13 cellular contexts compared by ENCODE assay signal in genomic region chr1:5830771-5831599, GRCh38.
DNase-seq lines count a peak whose midpoint lies in the region; ATAC-seq lines count a peak whose summit lies in the region.
"Had no signal": no experiment of that assay in that cellular context is flagged by ENCODE, and none has a peak within 500 bp of the region (broad histone marks: within the 10 kb centered on the region; RNA-seq: fewer than 3 reads in every experiment).

No MANE protein-coding gene starts in this region.

- no peaks in the 10 kb centered on the region for H3K9me3 ChIP-seq in effector memory CD4-positive, alpha-beta T cell (ENCODE audit: control insufficient read depth, low read length)
- H3K9me3 ChIP-seq: Caco-2, esophagus muscularis mucosa, right lobe of liver had no signal

- H3K36me3 ChIP-seq in H7 (replicated peaks; ENCODE audit: control insufficient read depth, insufficient read depth, low read length): no peaks in the 10 kb centered on the region
- no peaks in the 10 kb centered on the region for H3K36me3 ChIP-seq in effector memory CD4-positive, alpha-beta T cell (ENCODE audit: control insufficient read depth, insufficient read depth, low read length)
- H3K36me3 ChIP-seq: esophagus muscularis mucosa, right lobe of liver had no signal

- H3K27ac ChIP-seq in effector memory CD4-positive, alpha-beta T cell (ENCODE audit: insufficient read depth, low read length, poor library complexity, severe bottlenecking): no peak overlapping the region
- H3K27ac ChIP-seq: esophagus muscularis mucosa, right lobe of liver had no signal

- peaks cover 4% of the 10 kb centered on the region for H3K27me3 ChIP-seq in H7 (ENCODE audit: control insufficient read depth, insufficient read depth, low read length)
- no peaks in the 10 kb centered on the region for H3K27me3 ChIP-seq in effector memory CD4-positive, alpha-beta T cell (replicated peaks; ENCODE audit: control insufficient read depth, insufficient read depth, low read length, poor library complexity, severe bottlenecking)
- H3K27me3 ChIP-seq: right lobe of liver had no signal

- H3K4me1 ChIP-seq in effector memory CD4-positive, alpha-beta T cell (ENCODE audit: control insufficient read depth, insufficient read depth, low read length, poor library complexity, severe bottlenecking): no peaks in the 10 kb centered on the region
- H3K4me1 ChIP-seq: Caco-2, esophagus muscularis mucosa, right lobe of liver had no signal

- no peaks in the 10 kb centered on the region for H3K36me3 Mint-ChIP-seq in T-cell
- H3K36me3 Mint-ChIP-seq: activated naive CD4-positive, alpha-beta T cell treated with anti-CD3 and anti-CD28 coated beads, Interleukin-2, amount 10 ng/mL, durations not matched to agents 7 days and 5 days had no signal

- no peak overlapping the region for H3K27ac Mint-ChIP-seq in T-cell
- H3K27ac Mint-ChIP-seq: activated naive CD4-positive, alpha-beta T cell treated with anti-CD3 and anti-CD28 coated beads, Interleukin-2, amount 10 ng/mL, durations not matched to agents 7 days and 5 days had no signal

- POLR2A ChIA-PET in T-cell (lab: Charles Lee): no interaction called here

- DNase-seq in DMS 273 treated with DMSO at 0.1 percent for 48 hours (lab: John Stamatoyannopoulos, UW): peak; percentile 7
- DNase-seq in H7: peak; percentile 97
- peak; percentile 19 for DNase-seq in OCI-M1 (lab: John Stamatoyannopoulos, UW)
- peak; percentile 90 for DNase-seq in iPS-NIHi11 (ENCODE audit: low spot score)
- no peak for DNase-seq in NCI-H2107 treated with DMSO at 0.1 percent for 48 hours (lab: John Stamatoyannopoulos, UW; ENCODE audit: unreplicated experiment)
- no peak for DNase-seq in T-cell
- DNase-seq in effector memory CD4-positive, alpha-beta T cell: no peak
- DNase-seq: activated naive CD4-positive, alpha-beta T cell treated with anti-CD3 and anti-CD28 coated beads, Interleukin-2, amount 10 ng/mL, durations not matched to agents 7 days and 5 days; T-helper 1 cell had no signal

- peaks cover 0 to 3% (median 0%) of the 10 kb centered on the region in 3 donors for H3K4me1 Mint-ChIP-seq in T-cell
- H3K4me1 Mint-ChIP-seq: activated naive CD4-positive, alpha-beta T cell treated with anti-CD3 and anti-CD28 coated beads, Interleukin-2, amount 10 ng/mL, durations not matched to agents 7 days and 5 days had no signal

- ATAC-seq in T-cell (replicated peaks in 1 of 4) (no peak), HG03565 (IDR thresholded peaks at IDR 0.05; ENCODE audit: unreplicated experiment) (no peak)
- ATAC-seq: right lobe of liver had no signal

- H3K9me3 Mint-ChIP-seq in T-cell: peaks cover 0 to 5% (median 0%) of the 10 kb centered on the region in 3 donors
- H3K9me3 Mint-ChIP-seq: activated naive CD4-positive, alpha-beta T cell treated with anti-CD3 and anti-CD28 coated beads, Interleukin-2, amount 10 ng/mL, durations not matched to agents 7 days and 5 days had no signal

- no peak overlapping the region for H3K4me3 Mint-ChIP-seq in T-cell
- H3K4me3 Mint-ChIP-seq: activated naive CD4-positive, alpha-beta T cell treated with anti-CD3 and anti-CD28 coated beads, Interleukin-2, amount 10 ng/mL, durations not matched to agents 7 days and 5 days had no signal

- no peak overlapping the region for H3K4me3 ChIP-seq in H7 (ENCODE audit: insufficient read depth, low read depth, low read length)
- no peak overlapping the region for H3K4me3 ChIP-seq in effector memory CD4-positive, alpha-beta T cell (ENCODE audit: insufficient read depth, low read depth, low read length, poor library complexity, severe bottlenecking)
- H3K4me3 ChIP-seq: esophagus muscularis mucosa, right lobe of liver had no signal

- H3K27me3 Mint-ChIP-seq in T-cell: peaks cover 3 to 8% of the 10 kb centered on the region in 2 donors

- CTCF ChIA-PET in T-cell (lab: Charles Lee): no interaction called here

Comparison
In these comparisons a context has a peak if more than half of its experiments do, and no peak if none do; other contexts are left out.
1. DNase-seq: peak in DMS 273 treated with DMSO at 0.1 percent for 48 hours (single experiment), H7 (single experiment), OCI-M1 (single experiment) and iPS-NIHi11 (single experiment); none in NCI-H2107 treated with DMSO at 0.1 percent for 48 hours (single experiment), T-cell (0 of 34) and effector memory CD4-positive, alpha-beta T cell (0 of 3).